ENCODE assay signal across 1 cellular context in the genomic region with DNA sequence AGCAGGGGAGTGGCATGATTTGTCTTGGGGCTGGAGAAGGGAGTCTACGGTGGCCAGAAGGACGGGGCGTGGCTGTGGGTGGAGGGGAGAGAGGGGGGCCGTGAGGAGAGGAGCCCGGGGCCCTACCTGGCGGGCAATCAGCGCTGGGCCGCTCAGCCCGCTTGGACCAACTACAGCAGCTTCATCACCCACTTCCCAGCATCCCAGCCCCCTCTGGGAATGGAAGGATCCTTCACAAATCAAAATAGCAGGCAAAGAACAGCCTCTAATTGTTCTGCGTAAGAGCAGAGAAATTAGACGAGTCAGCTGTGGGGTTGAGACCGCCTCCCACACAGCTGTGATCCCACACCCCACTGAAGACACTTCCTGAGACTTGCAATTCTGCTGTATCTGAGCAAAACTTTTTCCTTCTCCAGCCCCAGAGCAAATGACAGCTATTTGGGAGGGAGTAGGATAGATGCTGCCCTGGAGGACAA.
TF ChIP-seq lines count a peak whose summit lies in the region.

No MANE protein-coding gene starts in this region.

TF ChIP-seq in WTC11, 78 proteins besides CTCF, POLR2A, EP300 and RAD21 (continued from another document):
- TF ChIP-seq, protein P1, sequence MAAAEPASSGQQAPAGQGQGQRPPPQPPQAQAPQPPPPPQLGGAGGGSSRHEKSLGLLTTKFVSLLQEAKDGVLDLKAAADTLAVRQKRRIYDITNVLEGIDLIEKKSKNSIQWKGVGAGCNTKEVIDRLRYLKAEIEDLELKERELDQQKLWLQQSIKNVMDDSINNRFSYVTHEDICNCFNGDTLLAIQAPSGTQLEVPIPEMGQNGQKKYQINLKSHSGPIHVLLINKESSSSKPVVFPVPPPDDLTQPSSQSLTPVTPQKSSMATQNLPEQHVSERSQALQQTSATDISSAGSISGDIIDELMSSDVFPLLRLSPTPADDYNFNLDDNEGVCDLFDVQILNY (CRISPR knock-in tag; IDR thresholded peaks at IDR 0.05), result no peak
- TF ChIP-seq, protein P2, sequence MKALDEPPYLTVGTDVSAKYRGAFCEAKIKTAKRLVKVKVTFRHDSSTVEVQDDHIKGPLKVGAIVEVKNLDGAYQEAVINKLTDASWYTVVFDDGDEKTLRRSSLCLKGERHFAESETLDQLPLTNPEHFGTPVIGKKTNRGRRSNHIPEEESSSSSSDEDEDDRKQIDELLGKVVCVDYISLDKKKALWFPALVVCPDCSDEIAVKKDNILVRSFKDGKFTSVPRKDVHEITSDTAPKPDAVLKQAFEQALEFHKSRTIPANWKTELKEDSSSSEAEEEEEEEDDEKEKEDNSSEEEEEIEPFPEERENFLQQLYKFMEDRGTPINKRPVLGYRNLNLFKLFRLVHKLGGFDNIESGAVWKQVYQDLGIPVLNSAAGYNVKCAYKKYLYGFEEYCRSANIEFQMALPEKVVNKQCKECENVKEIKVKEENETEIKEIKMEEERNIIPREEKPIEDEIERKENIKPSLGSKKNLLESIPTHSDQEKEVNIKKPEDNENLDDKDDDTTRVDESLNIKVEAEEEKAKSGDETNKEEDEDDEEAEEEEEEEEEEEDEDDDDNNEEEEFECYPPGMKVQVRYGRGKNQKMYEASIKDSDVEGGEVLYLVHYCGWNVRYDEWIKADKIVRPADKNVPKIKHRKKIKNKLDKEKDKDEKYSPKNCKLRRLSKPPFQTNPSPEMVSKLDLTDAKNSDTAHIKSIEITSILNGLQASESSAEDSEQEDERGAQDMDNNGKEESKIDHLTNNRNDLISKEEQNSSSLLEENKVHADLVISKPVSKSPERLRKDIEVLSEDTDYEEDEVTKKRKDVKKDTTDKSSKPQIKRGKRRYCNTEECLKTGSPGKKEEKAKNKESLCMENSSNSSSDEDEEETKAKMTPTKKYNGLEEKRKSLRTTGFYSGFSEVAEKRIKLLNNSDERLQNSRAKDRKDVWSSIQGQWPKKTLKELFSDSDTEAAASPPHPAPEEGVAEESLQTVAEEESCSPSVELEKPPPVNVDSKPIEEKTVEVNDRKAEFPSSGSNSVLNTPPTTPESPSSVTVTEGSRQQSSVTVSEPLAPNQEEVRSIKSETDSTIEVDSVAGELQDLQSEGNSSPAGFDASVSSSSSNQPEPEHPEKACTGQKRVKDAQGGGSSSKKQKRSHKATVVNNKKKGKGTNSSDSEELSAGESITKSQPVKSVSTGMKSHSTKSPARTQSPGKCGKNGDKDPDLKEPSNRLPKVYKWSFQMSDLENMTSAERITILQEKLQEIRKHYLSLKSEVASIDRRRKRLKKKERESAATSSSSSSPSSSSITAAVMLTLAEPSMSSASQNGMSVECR (CRISPR knock-in tag; IDR thresholded peaks at IDR 0.05; ENCODE audit: borderline replicate concordance), result no peak
- TF ChIP-seq ZNF317 (CRISPR knock-in tag; IDR thresholded peaks at IDR 0.05; ENCODE audit: borderline replicate concordance, low read depth) (no peak), RORB (CRISPR knock-in tag; IDR thresholded peaks at IDR 0.05) (no peak), ZBTB21 (CRISPR knock-in tag; IDR thresholded peaks at IDR 0.05; ENCODE audit: borderline replicate concordance) (no peak), SOX15 (CRISPR knock-in tag; IDR thresholded peaks at IDR 0.05) (no peak), ZNF121 (CRISPR knock-in tag; IDR thresholded peaks at IDR 0.05) (no peak)
- TF ChIP-seq, protein P3, sequence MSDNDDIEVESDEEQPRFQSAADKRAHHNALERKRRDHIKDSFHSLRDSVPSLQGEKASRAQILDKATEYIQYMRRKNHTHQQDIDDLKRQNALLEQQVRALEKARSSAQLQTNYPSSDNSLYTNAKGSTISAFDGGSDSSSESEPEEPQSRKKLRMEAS (CRISPR knock-in tag; IDR thresholded peaks at IDR 0.05), result no peak
